ENCODE assay signal across 35 cellular contexts in genomic region chr10:30793093-30793492, GRCh38.
"Had no signal": no experiment of that assay in that cellular context is flagged by ENCODE, and none has a peak within 500 bp of the region (broad histone marks: within the 10 kb centered on the region; RNA-seq: fewer than 3 reads in every experiment).

No MANE protein-coding gene starts in this region.

- H3K4me3 Mint-ChIP-seq: activated B cell treated with CpG ODN at 0.5 μM for 24 hours; activated CD4-positive, alpha-beta memory T cell treated with anti-CD3 and anti-CD28 coated beads, Interleukin-2, amount 10 ng/mL, durations not matched to agents 7 days and 5 days; activated CD4-positive, alpha-beta T cell treated with anti-CD3 and anti-CD28 coated beads, Interleukin-2, amount 10 ng/mL, durations not matched to agents 24 days and 14 days; activated CD8-positive, alpha-beta memory T cell treated with anti-CD3 and anti-CD28 coated beads, Interleukin-2, amount 10 ng/mL, durations not matched to agents 7 days and 5 days; activated CD8-positive, alpha-beta T cell treated with anti-CD3 and anti-CD28 coated beads, Interleukin-2, amount 10 ng/mL, durations not matched to agents 7 days and 5 days; activated naive CD4-positive, alpha-beta T cell treated with anti-CD3 and anti-CD28 coated beads, Interleukin-2, amount 10 ng/mL, durations not matched to agents 7 days and 5 days; activated naive CD4-positive, alpha-beta T cell treated with anti-CD3 and anti-CD28 coated beads, Interleukin-2, amount 50 U/mL, for 24 hours; activated naive CD8-positive, alpha-beta T cell; activated naive CD8-positive, alpha-beta T cell treated with anti-CD3 and anti-CD28 coated beads, Interleukin-2, amount 50 U/mL, for 24 hours; activated T-cell treated with anti-CD3 and anti-CD28 coated beads, Interleukin-2, amount 50 U/mL, for 24 hours; T-helper 1 cell treated with Interleukin-12 subunit alpha and Interleukin-12 subunit beta and Interleukin-4 antibody, amounts not matched to agents 30 μg/mL and 1 μg/mL, for 36 hours; T-helper 2 cell treated with Interferon-gamma antibody and Interleukin-4, amounts not matched to agents 5 μg/mL and 100 μg/mL, for 36 hours had no signal

- H3K9me3 Mint-ChIP-seq: activated B cell treated with CpG ODN at 0.5 μM for 24 hours; activated naive CD4-positive, alpha-beta T cell treated with anti-CD3 and anti-CD28 coated beads, Interleukin-2, amount 10 ng/mL, durations not matched to agents 7 days and 5 days; activated naive CD4-positive, alpha-beta T cell treated with anti-CD3 and anti-CD28 coated beads, Interleukin-2, amount 50 U/mL, for 24 hours; activated naive CD8-positive, alpha-beta T cell treated with anti-CD3 and anti-CD28 coated beads, Interleukin-2, amount 50 U/mL, for 24 hours; activated T-cell treated with anti-CD3 and anti-CD28 coated beads, Interleukin-2, amount 50 U/mL, for 24 hours; activated T-helper 2 cell treated with anti-CD3 and anti-CD28 coated beads, Interferon-gamma antibody, Interleukin-2, Interleukin-4, amounts not matched to agents 10 μg/mL and 5 μg/mL and 100 μg/mL, durations not matched to agents 14 hours and 24 hours and 36 hours had no signal

- ATAC-seq: activated CD8-positive, alpha-beta memory T cell treated with anti-CD3 and anti-CD28 coated beads, Interleukin-2, amount 10 ng/mL, durations not matched to agents 7 days and 5 days; activated CD8-positive, alpha-beta T cell treated with anti-CD3 and anti-CD28 coated beads, Interleukin-2, amount 10 ng/mL, durations not matched to agents 7 days and 5 days; activated naive CD8-positive, alpha-beta T cell treated with anti-CD3 and anti-CD28 coated beads, Interleukin-2, amount 50 U/mL, for 24 hours; body of pancreas had no signal

- H3K4me3 ChIP-seq: body of pancreas, breast epithelium had no signal

- H3K4me1 ChIP-seq: body of pancreas, breast epithelium had no signal

- H3K27me3 Mint-ChIP-seq: activated CD4-positive, alpha-beta memory T cell treated with anti-CD3 and anti-CD28 coated beads, Interleukin-2, amount 10 ng/mL, durations not matched to agents 7 days and 5 days; activated CD4-positive, alpha-beta T cell treated with anti-CD3 and anti-CD28 coated beads, Interleukin-2, amount 10 ng/mL, durations not matched to agents 24 days and 14 days; activated CD8-positive, alpha-beta memory T cell treated with anti-CD3 and anti-CD28 coated beads, Interleukin-2, amount 10 ng/mL, durations not matched to agents 7 days and 5 days; activated naive CD4-positive, alpha-beta T cell treated with anti-CD3 and anti-CD28 coated beads, Interleukin-2, amount 10 ng/mL, durations not matched to agents 7 days and 5 days; activated naive CD4-positive, alpha-beta T cell treated with anti-CD3 and anti-CD28 coated beads, Interleukin-2, amount 50 U/mL, for 24 hours; activated naive CD8-positive, alpha-beta T cell; activated naive CD8-positive, alpha-beta T cell treated with anti-CD3 and anti-CD28 coated beads, Interleukin-2, amount 10 ng/mL, durations not matched to agents 7 days and 5 days; activated naive CD8-positive, alpha-beta T cell treated with anti-CD3 and anti-CD28 coated beads, Interleukin-2, amount 50 U/mL, for 24 hours; activated T-cell treated with anti-CD3 and anti-CD28 coated beads, Interleukin-2, amount 50 U/mL, for 24 hours had no signal

- DNase-seq: activated B cell treated with CpG ODN at 0.5 μM for 24 hours; activated CD4-positive, alpha-beta memory T cell treated with anti-CD3 and anti-CD28 coated beads, Interleukin-2, amount 10 ng/mL, durations not matched to agents 7 days and 5 days; activated CD4-positive, alpha-beta T cell treated with anti-CD3 and anti-CD28 coated beads for 4 hours; activated CD4-positive, alpha-beta T cell treated with anti-CD3 and anti-CD28 coated beads, Interleukin-2, amount 10 ng/mL, durations not matched to agents 24 days and 14 days; activated CD4-positive, alpha-beta T cell treated with anti-CD3 and anti-CD28 coated beads, Interleukin-2, amount 50 U/mL, for 1 hour; activated CD4-positive, alpha-beta T cell treated with anti-CD3 and anti-CD28 coated beads, Interleukin-2, amount 50 U/mL, for 48 hours; activated CD4-positive, CD25-positive, alpha-beta regulatory T cell treated with anti-CD3 and anti-CD28 coated beads, Interleukin-2, amount 50 U/mL, for 72 hours; activated CD8-positive, alpha-beta memory T cell treated with anti-CD3 and anti-CD28 coated beads for 24 hours; activated CD8-positive, alpha-beta memory T cell treated with anti-CD3 and anti-CD28 coated beads, Interleukin-2, amount 10 ng/mL, durations not matched to agents 7 days and 5 days; activated CD8-positive, alpha-beta memory T cell treated with anti-CD3 and anti-CD28 coated beads, Interleukin-2, amount 50 U/mL, for 48 hours; activated CD8-positive, alpha-beta T cell treated with anti-CD3 and anti-CD28 coated beads, Interleukin-2, amount 10 ng/mL, durations not matched to agents 7 days and 5 days; activated effector memory CD4-positive, alpha-beta T cell treated with Interleukin-2 at 50 U/mL for 16 hours; activated gamma-delta T cell; activated naive CD4-positive, alpha-beta T cell treated with anti-CD3 and anti-CD28 coated beads, Interleukin-2, amount 10 ng/mL, durations not matched to agents 7 days and 5 days; activated naive CD8-positive, alpha-beta T cell treated with anti-CD3 and anti-CD28 coated beads, Interleukin-2, amount 10 ng/mL, durations not matched to agents 7 days and 5 days; activated naive CD8-positive, alpha-beta T cell treated with anti-CD3 and anti-CD28 coated beads, Interleukin-2, amount 50 U/mL, for 24 hours; activated T-cell treated with anti-CD3 and anti-CD28 coated beads, Interleukin-2, amount 50 U/mL, for 24 hours; activated T-cell treated with anti-CD3 and anti-CD28 coated beads, Interleukin-2, amount 50 U/mL, for 48 hours; aorta; body of pancreas; brain microvascular endothelial cell; central memory CD4-positive, alpha-beta T cell; T-helper 1 cell; T-helper 2 cell; T-helper 9 cell had no signal

- H3K27ac Mint-ChIP-seq: activated B cell treated with CpG ODN at 0.5 μM for 24 hours; activated CD4-positive, alpha-beta T cell treated with anti-CD3 and anti-CD28 coated beads, Interleukin-2, amount 10 ng/mL, durations not matched to agents 24 days and 14 days; activated CD8-positive, alpha-beta memory T cell treated with anti-CD3 and anti-CD28 coated beads, Interleukin-2, amount 10 ng/mL, durations not matched to agents 7 days and 5 days; activated naive CD4-positive, alpha-beta T cell treated with anti-CD3 and anti-CD28 coated beads, Interleukin-2, amount 10 ng/mL, durations not matched to agents 7 days and 5 days; activated naive CD4-positive, alpha-beta T cell treated with anti-CD3 and anti-CD28 coated beads, Interleukin-2, amount 50 U/mL, for 24 hours; activated naive CD8-positive, alpha-beta T cell treated with anti-CD3 and anti-CD28 coated beads, Interleukin-2, amount 50 U/mL, for 24 hours; activated T-cell treated with anti-CD3 and anti-CD28 coated beads, Interleukin-2, amount 50 U/mL, for 24 hours; activated T-helper 2 cell treated with anti-CD3 and anti-CD28 coated beads, Interferon-gamma antibody, Interleukin-2, Interleukin-4, amounts not matched to agents 10 μg/mL and 5 μg/mL and 100 μg/mL, durations not matched to agents 14 hours and 24 hours and 36 hours; T-helper 1 cell treated with Interleukin-12 subunit alpha and Interleukin-12 subunit beta and Interleukin-4 antibody, amounts not matched to agents 30 μg/mL and 1 μg/mL, for 36 hours; T-helper 2 cell treated with Interferon-gamma antibody and Interleukin-4, amounts not matched to agents 5 μg/mL and 100 μg/mL, for 36 hours had no signal

- H3K27ac ChIP-seq: body of pancreas, brain microvascular endothelial cell, breast epithelium, VCaP had no signal

- H3K9me3 ChIP-seq: body of pancreas, breast epithelium had no signal

- FAIRE-seq: astrocyte, colon, TTC549 had no signal

- H3K36me3 Mint-ChIP-seq: activated CD8-positive, alpha-beta memory T cell treated with anti-CD3 and anti-CD28 coated beads, Interleukin-2, amount 10 ng/mL, durations not matched to agents 7 days and 5 days; activated naive CD4-positive, alpha-beta T cell treated with anti-CD3 and anti-CD28 coated beads, Interleukin-2, amount 50 U/mL, for 24 hours; activated naive CD8-positive, alpha-beta T cell had no signal

- H3K27me3 ChIP-seq: body of pancreas, brain microvascular endothelial cell, breast epithelium had no signal

- H3K36me3 ChIP-seq: brain microvascular endothelial cell, breast epithelium had no signal
